In genomic region chr14:81315344-81315743, GRCh38 we compare ENCODE assay signal across 1 cellular context.
TF ChIP-seq lines count a peak whose summit lies in the region.

No MANE protein-coding gene starts in this region.

TF ChIP-seq in SK-N-SH, 30 proteins besides CTCF, POLR2A, EP300 and RAD21 (continued from another document):
- TF ChIP-seq USF2 (IDR thresholded peaks at IDR 0.05; ENCODE audit: borderline replicate concordance, low read depth, low read length) (no peak), TAF1 (IDR thresholded peaks at IDR 0.05; ENCODE audit: borderline replicate concordance, low read depth, low read length) (no peak), SMC3 (IDR thresholded peaks at IDR 0.05; ENCODE audit: low read depth, low read length) (no peak), ELF1 (IDR thresholded peaks at IDR 0.05) (no peak), RCOR1 (IDR thresholded peaks at IDR 0.05; ENCODE audit: low read length) (no peak)
